8 cellular contexts compared by ENCODE assay signal in the genomic region with DNA sequence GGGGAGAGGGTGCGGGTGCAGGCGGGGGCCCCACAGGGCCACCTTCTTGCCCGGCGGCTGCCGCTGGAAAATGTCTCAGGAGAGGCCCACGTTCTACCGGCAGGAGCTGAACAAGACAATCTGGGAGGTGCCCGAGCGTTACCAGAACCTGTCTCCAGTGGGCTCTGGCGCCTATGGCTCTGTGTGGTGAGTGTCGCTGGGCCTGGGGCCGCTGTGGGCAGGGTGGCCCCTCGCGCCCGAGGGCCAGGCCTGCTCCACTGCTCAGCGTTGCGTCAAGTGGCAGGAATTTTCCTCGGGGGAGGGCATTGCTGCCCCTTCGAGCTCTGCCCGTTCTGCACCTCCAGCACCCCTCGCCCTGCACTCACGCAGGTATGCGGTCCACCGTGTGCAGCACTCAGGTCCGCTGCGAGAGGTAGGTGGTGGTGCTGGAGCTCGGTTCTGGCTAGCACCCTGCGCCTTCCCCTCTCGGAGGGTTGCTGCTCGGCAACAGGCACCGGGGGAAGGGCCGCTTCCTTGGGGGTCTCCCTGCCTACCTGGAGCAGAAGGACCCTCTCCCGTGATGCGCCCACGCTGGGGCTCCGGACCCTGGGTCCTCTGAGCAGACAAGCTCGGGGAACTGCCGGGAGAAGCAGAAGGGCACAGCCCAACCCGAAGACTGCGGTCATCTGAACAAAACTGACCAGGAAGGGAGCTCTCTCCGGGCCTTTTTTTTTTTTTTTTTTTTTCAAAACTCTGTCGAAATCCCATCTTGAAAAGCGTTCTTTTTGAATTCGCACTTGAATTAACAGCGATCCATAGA. TPM values are rescaled to one million over a fixed set of nuclear protein-coding genes. Genes with fewer than 3 reads are reported as not detected.
DNase-seq lines count a peak whose midpoint lies in the region; ATAC-seq, FAIRE-seq and TF ChIP-seq lines count a peak whose summit lies in the region.

No MANE protein-coding gene starts in this region.

- no peak overlapping the region for H4K91ac ChIP-seq in neuronal stem cell (ENCODE audit: low read depth, low read length, poor library complexity)

- H3K9ac ChIP-seq in neuronal stem cell (ENCODE audit: low read depth, low read length, poor library complexity): peak overlapping the region; percentile 100

- H3K18ac ChIP-seq in neuronal stem cell (ENCODE audit: low read length): peak overlapping the region; percentile 97

- peak overlapping the region; percentile 95 for H2AFZ ChIP-seq in neuronal stem cell (ENCODE audit: low read length)

- peak overlapping the region; percentile 84 for H2BK15ac ChIP-seq in neuronal stem cell (ENCODE audit: low read length)

- TF ChIP-seq POLR2A in GM18505 (IDR thresholded peaks at IDR 0.05; ENCODE audit: borderline replicate concordance, extremely low read depth, insufficient read depth, insufficient read length): no peak
- no peak for TF ChIP-seq POLR2A in thyroid gland (IDR thresholded peaks at IDR 0.05)

- peak overlapping the region; percentile 94 for H3K27ac ChIP-seq in neuronal stem cell (replicated peaks; ENCODE audit: low read length)
- H3K27ac ChIP-seq in thyroid gland: peak overlapping the region; percentile 80 to 96 (median 96)

- H2BK12ac ChIP-seq in neuronal stem cell (ENCODE audit: low read length): peak overlapping the region; percentile 35

- peak overlapping the region; percentile 93 for H3K4me3 Mint-ChIP-seq in activated T-helper 17 cell treated with anti-CD3 and anti-CD28 coated beads, Interleukin-2, amount 50 U/mL, for 72 hours

- H3K4me3 ChIP-seq in neuronal stem cell (ENCODE audit: low read length in 2 of 2) (peak overlapping the region; percentile 98 to 99), thyroid gland (replicated peaks in 1 of 3) (peak overlapping the region; percentile 71 to 99 (median 95))

- H3K4me2 ChIP-seq in neuronal stem cell (ENCODE audit: insufficient read depth, low read length, poor library complexity, severe bottlenecking): peak overlapping the region; percentile 86

- WGBS in neuronal stem cell (ENCODE audit: extremely low coverage in 2 of 2, insufficient read length in 2 of 2, insufficient replicate concordance in 1 of 2), 2 donors: no CpG with 5 or more reads among the region's 45 CpGs
- 1% methylated on average over 13 to 30 of the region's 45 CpGs for WGBS in thyroid gland, 2 donors

- peak overlapping the region; percentile 99 for H3K14ac ChIP-seq in neuronal stem cell (ENCODE audit: low read length)

- intact Hi-C loops in thyroid gland (cut with DNase I): loop anchor here (5.0 to 10.0 kb wide), 2 partner anchors 169 to 337 kb away; a partner anchor contains a TSS

- FAIRE-seq in frontal cortex (lab: Jason Lieb, UNC): no peak

- no peak overlapping the region for H4K8ac ChIP-seq in neuronal stem cell (ENCODE audit: low read depth, low read length)

- peak overlapping the region; percentile 93 for H2AK5ac ChIP-seq in neuronal stem cell (ENCODE audit: low read depth, low read length)

- H2BK5ac ChIP-seq in neuronal stem cell (ENCODE audit: low read length): peak overlapping the region; percentile 85

- no peaks in the 10 kb centered on the region for H3K9me3 ChIP-seq in neuronal stem cell (replicated peaks in 1 of 2; ENCODE audit: control insufficient read depth in 2 of 2, insufficient read depth in 1 of 2, low read depth in 1 of 2, low read length in 2 of 2)
- no peaks in the 10 kb centered on the region for H3K9me3 ChIP-seq in thyroid gland

- H3K36me3 Mint-ChIP-seq in activated T-helper 17 cell treated with anti-CD3 and anti-CD28 coated beads, Interleukin-2, amount 50 U/mL, for 72 hours (ENCODE audit: low read depth): peaks cover 9% of the 10 kb centered on the region

- H3K27me3 ChIP-seq in neuronal stem cell (ENCODE audit: control insufficient read depth in 3 of 3, insufficient read depth in 3 of 3, low read depth in 1 of 3, low read length in 3 of 3) (no peaks in the 10 kb centered on the region), thyroid gland (no peaks in the 10 kb centered on the region)

- H3K36me3 ChIP-seq in neuronal stem cell (replicated peaks in 1 of 2; ENCODE audit: control insufficient read depth in 2 of 2, insufficient read depth in 2 of 2, low read length in 2 of 2) (no peaks in the 10 kb centered on the region), thyroid gland (no peaks in the 10 kb centered on the region)

- peak in 1 of 6 experiments; percentile 7 for TF ChIP-seq CTCF in thyroid gland (IDR thresholded peaks at IDR 0.05)

- DNase-seq in NCI-H69 (lab: John Stamatoyannopoulos, UW) (peak; percentile 75), frontal cortex (ENCODE audit: low spot score in 2 of 2) (peak; percentile 10 to 18), neuronal stem cell (ENCODE audit: low spot score) (peak; percentile 24), thyroid gland (peak; percentile 52 to 58), occipital lobe (lab: John Stamatoyannopoulos, UW) (no peak)

- H3K27ac Mint-ChIP-seq in activated T-helper 17 cell treated with anti-CD3 and anti-CD28 coated beads, Interleukin-2, amount 50 U/mL, for 72 hours: peak overlapping the region; percentile 95

- H3K79me1 ChIP-seq in neuronal stem cell (ENCODE audit: low read depth, low read length): peaks cover 6% of the 10 kb centered on the region

- H3K4me1 Mint-ChIP-seq in activated T-helper 17 cell treated with anti-CD3 and anti-CD28 coated beads, Interleukin-2, amount 50 U/mL, for 72 hours: peaks cover 28% of the 10 kb centered on the region

- H3K4ac ChIP-seq in neuronal stem cell (ENCODE audit: low read length): peak overlapping the region; percentile 95

- ATAC-seq in GM18505 (IDR thresholded peaks at IDR 0.05; ENCODE audit: unreplicated experiment): peak; percentile 15
- ATAC-seq in HG02759 (IDR thresholded peaks at IDR 0.05; ENCODE audit: unreplicated experiment): peak; percentile 14
- peak; percentile 20 for ATAC-seq in activated T-helper 17 cell treated with anti-CD3 and anti-CD28 coated beads, Interleukin-2, amount 50 U/mL, for 72 hours (replicated peaks)

- peak overlapping the region; percentile 92 for H3K23ac ChIP-seq in neuronal stem cell (ENCODE audit: low read depth, low read length, poor library complexity)

- peaks cover 17% of the 10 kb centered on the region for H3K27me3 Mint-ChIP-seq in activated T-helper 17 cell treated with anti-CD3 and anti-CD28 coated beads, Interleukin-2, amount 50 U/mL, for 72 hours

- H3K4me1 ChIP-seq in neuronal stem cell (ENCODE audit: control insufficient read depth in 2 of 2, insufficient read depth in 1 of 2, low read depth in 1 of 2, low read length in 2 of 2): peaks cover 11 to 12% of the 10 kb centered on the region in 2 donors
- H3K4me1 ChIP-seq in thyroid gland: peaks cover 35 to 41% of the 10 kb centered on the region in 2 donors

- H3K9me3 Mint-ChIP-seq in activated T-helper 17 cell treated with anti-CD3 and anti-CD28 coated beads, Interleukin-2, amount 50 U/mL, for 72 hours: no peaks in the 10 kb centered on the region

- peak overlapping the region; percentile 34 for H2BK120ac ChIP-seq in neuronal stem cell (ENCODE audit: low read depth, low read length)

RNA-seq across cellular contexts. Expression of a gene that starts 0.7 kb away (rescaled TPM):
- total RNA-seq in activated T-helper 17 cell treated with anti-CD3 and anti-CD28 coated beads, Interleukin-2, amount 50 U/mL, for 72 hours: 10 to 100 TPM; 36.5 to 51.3 TPM
- 34.2 TPM for total RNA-seq in frontal cortex
- polyA plus RNA-seq in neuronal stem cell (2013, experiment 1 of 2): 18.6 TPM
- polyA plus RNA-seq in neuronal stem cell (2013, experiment 2 of 2): 18.6 TPM
- total RNA-seq in thyroid gland: 100 to 1,000 TPM in 3 of 4 donors, 10 to 100 TPM in 1; 85.2 to 201 (median 124) TPM
- 56.1 TPM for total RNA-seq in occipital lobe

RNA-seq across cellular contexts. Expression of a gene that starts 3.8 kb away (rescaled TPM):
- total RNA-seq in activated T-helper 17 cell treated with anti-CD3 and anti-CD28 coated beads, Interleukin-2, amount 50 U/mL, for 72 hours: not detected
- total RNA-seq in frontal cortex: 5.7 TPM
- 0.26 TPM for polyA plus RNA-seq in neuronal stem cell (2013, experiment 1 of 2)
- 0.28 TPM for polyA plus RNA-seq in neuronal stem cell (2013, experiment 2 of 2)
- total RNA-seq in thyroid gland: under 1 TPM; 0.13 to 0.89 (median 0.60) TPM
- 5.3 TPM for total RNA-seq in occipital lobe
